21 cellular contexts compared by ENCODE assay signal in genomic region chr13:111636804-111637203, GRCh38.
DNase-seq lines count a peak whose midpoint lies in the region; ATAC-seq and TF ChIP-seq lines count a peak whose summit lies in the region.
"Had no signal": no experiment of that assay in that cellular context is flagged by ENCODE, and none has a peak within 500 bp of the region (broad histone marks: within the 10 kb centered on the region; RNA-seq: fewer than 3 reads in every experiment).

No MANE protein-coding gene starts in this region.

- no peak overlapping the region for H3T11ph ChIP-seq in H9 (ENCODE audit: low read length)

- H2BK15ac ChIP-seq in H9 (ENCODE audit: low read depth, low read length): no peak overlapping the region

- H3K27me3 Mint-ChIP-seq in H9 (ENCODE audit: low read depth): peaks cover 5% of the 10 kb centered on the region
- H3K27me3 Mint-ChIP-seq in endodermal cell (ENCODE audit: insufficient read depth): peaks cover 29% of the 10 kb centered on the region
- H3K27me3 Mint-ChIP-seq in osteocyte (ENCODE audit: unreplicated experiment): no peaks in the 10 kb centered on the region
- H3K27me3 Mint-ChIP-seq: B cell; CD4-positive, CD25-positive, alpha-beta regulatory T cell had no signal

- no peaks in the 10 kb centered on the region for H3K79me2 ChIP-seq in H9 (ENCODE audit: insufficient read depth, low read length)

- H3K4ac ChIP-seq in H9 (ENCODE audit: low read depth, low read length): no peak overlapping the region

- no peak overlapping the region for H2AFZ ChIP-seq in H9 (ENCODE audit: low read length)
- H2AFZ ChIP-seq: GM23338 had no signal

- H3K4me2 ChIP-seq in H9 (ENCODE audit: insufficient read depth, insufficient read length, low read length): no peak overlapping the region
- H3K4me2 ChIP-seq: BLaER1, GM23338 had no signal

- H2BK20ac ChIP-seq in H9 (ENCODE audit: low read depth, low read length, poor library complexity, severe bottlenecking): no peak overlapping the region

- H3K9ac ChIP-seq in H9 (ENCODE audit: extremely low read depth, insufficient read length, low read length): no peak overlapping the region
- no peak overlapping the region for H3K9ac ChIP-seq in endodermal cell (ENCODE audit: extremely low read depth, low read length, poor library complexity, severe bottlenecking)
- H3K9ac ChIP-seq: BLaER1 had no signal

- H2AK5ac ChIP-seq in H9 (ENCODE audit: insufficient read length, low read length): no peak overlapping the region

- peak; percentile 25 for DNase-seq in H9
- DNase-seq in endodermal cell: peak; percentile 43
- peak; percentile 57 for DNase-seq in mesenteric fat pad (ENCODE audit: low spot score)
- DNase-seq in osteocyte (ENCODE audit: extremely low spot score, unreplicated experiment): peak; percentile 64
- no peak for DNase-seq in HK-2 (ENCODE audit: unreplicated experiment)
- DNase-seq in stimulated activated effector memory CD8-positive, alpha-beta T cell treated with anti-CD3 and anti-CD28 coated beads, Interleukin-12 subunit alpha, Interleukin-12 subunit beta, amount 100 ng/mL, for 72 hours (ENCODE audit: low spot score in 2 of 2): no peak
- DNase-seq in NCI-H526 treated with DMSO at 0.1 percent for 48 hours (lab: John Stamatoyannopoulos, UW): no peak
- DNase-seq: CD4-positive, CD25-positive, alpha-beta regulatory T cell; CD8-positive, alpha-beta T cell; DMS 273 treated with DMSO at 0.1 percent for 48 hours; DMS79; EL; GDM1; HCEC 1CT had no signal

- H3K27me3 ChIP-seq in H9 (ENCODE audit: insufficient read depth, low read length) (no peaks in the 10 kb centered on the region), endodermal cell (ENCODE audit: control insufficient read depth, insufficient read depth, low read length, poor library complexity, severe bottlenecking) (peaks cover 5% of the 10 kb centered on the region)
- H3K27me3 ChIP-seq: BLaER1 had no signal

- TF ChIP-seq CTCF in H9 (conservative IDR thresholded peaks at IDR 0.05): no peak
- no peak for TF ChIP-seq CTCF in endodermal cell (conservative IDR thresholded peaks at IDR 0.05)
- no peak for TF ChIP-seq CTCF in osteocyte (IDR thresholded peaks at IDR 0.05)

- H3K36me3 Mint-ChIP-seq in H9 (ENCODE audit: insufficient read depth in 1 of 3, low read depth in 3 of 3): no peaks in the 10 kb centered on the region
- H3K36me3 Mint-ChIP-seq in endodermal cell (ENCODE audit: low read depth): no peaks in the 10 kb centered on the region
- H3K36me3 Mint-ChIP-seq in osteocyte (ENCODE audit: unreplicated experiment): no peaks in the 10 kb centered on the region
- H3K36me3 Mint-ChIP-seq in stimulated activated effector memory CD8-positive, alpha-beta T cell treated with anti-CD3 and anti-CD28 coated beads, Interleukin-12 subunit alpha, Interleukin-12 subunit beta, amount 100 ng/mL, for 72 hours: no peaks in the 10 kb centered on the region
- H3K36me3 Mint-ChIP-seq: CD4-positive, CD25-positive, alpha-beta regulatory T cell; CD8-positive, alpha-beta T cell had no signal

- ATAC-seq in stimulated activated effector memory CD8-positive, alpha-beta T cell treated with anti-CD3 and anti-CD28 coated beads, Interleukin-12 subunit alpha, Interleukin-12 subunit beta, amount 100 ng/mL, for 72 hours: no peak
- no peak for ATAC-seq in GM21367 (IDR thresholded peaks at IDR 0.05; ENCODE audit: unreplicated experiment)
- ATAC-seq: CD8-positive, alpha-beta T cell; GM12878; GM23338 had no signal

- H4K5ac ChIP-seq in H9 (ENCODE audit: insufficient read length, low read depth, low read length): no peak overlapping the region

- H3K4me1 Mint-ChIP-seq in H9 (peaks cover 56 to 64% of the 10 kb centered on the region in 2 experiments), endodermal cell (peaks cover 6% of the 10 kb centered on the region), osteocyte (ENCODE audit: unreplicated experiment) (no peaks in the 10 kb centered on the region)
- no peaks in the 10 kb centered on the region for H3K4me1 Mint-ChIP-seq in stimulated activated effector memory CD8-positive, alpha-beta T cell treated with anti-CD3 and anti-CD28 coated beads, Interleukin-12 subunit alpha, Interleukin-12 subunit beta, amount 100 ng/mL, for 72 hours
- H3K4me1 Mint-ChIP-seq: B cell; CD4-positive, CD25-positive, alpha-beta regulatory T cell had no signal

- H3K9me3 Mint-ChIP-seq in H9 (peaks cover 0 to 3% of the 10 kb centered on the region in 2 experiments; a peak in 1 of 5 replicates), endodermal cell (no peaks in the 10 kb centered on the region), osteocyte (ENCODE audit: unreplicated experiment) (no peaks in the 10 kb centered on the region)
- H3K9me3 Mint-ChIP-seq in stimulated activated effector memory CD8-positive, alpha-beta T cell treated with anti-CD3 and anti-CD28 coated beads, Interleukin-12 subunit alpha, Interleukin-12 subunit beta, amount 100 ng/mL, for 72 hours: no peaks in the 10 kb centered on the region
- H3K9me3 Mint-ChIP-seq: CD8-positive, alpha-beta T cell; GM23338 had no signal

- peaks cover 13% of the 10 kb centered on the region; the same call in 1 of the 2 replicates for H3K4me1 ChIP-seq in H9 (ENCODE audit: insufficient read depth, low read length)
- H3K4me1 ChIP-seq in endodermal cell (ENCODE audit: control insufficient read depth, insufficient read depth, low read length): no peaks in the 10 kb centered on the region
- H3K4me1 ChIP-seq: BLaER1 had no signal

- no peak overlapping the region for H3K14ac ChIP-seq in H9 (ENCODE audit: insufficient read depth, low read length)

- H3K18ac ChIP-seq in H9 (ENCODE audit: insufficient read length, low read depth, low read length): no peak overlapping the region

- H3K9me3 ChIP-seq in H9 (ENCODE audit: control insufficient read depth, low read depth, low read length) (no peaks in the 10 kb centered on the region), endodermal cell (ENCODE audit: control insufficient read depth, low read length) (no peaks in the 10 kb centered on the region)
- H3K9me3 ChIP-seq: BLaER1 had no signal

- H3K4me3 Mint-ChIP-seq in H9 (no peak overlapping the region), endodermal cell (no peak overlapping the region), osteocyte (ENCODE audit: unreplicated experiment) (no peak overlapping the region)
- no peak overlapping the region for H3K4me3 Mint-ChIP-seq in stimulated activated effector memory CD8-positive, alpha-beta T cell treated with anti-CD3 and anti-CD28 coated beads, Interleukin-12 subunit alpha, Interleukin-12 subunit beta, amount 100 ng/mL, for 72 hours
- H3K4me3 Mint-ChIP-seq: B cell; CD4-positive, CD25-positive, alpha-beta regulatory T cell; CD8-positive, alpha-beta T cell; GM23338 had no signal

- H3K23me2 ChIP-seq in H9 (ENCODE audit: insufficient read length, low read depth, low read length, poor library complexity, severe bottlenecking): peaks cover under 1% of the 10 kb centered on the region

- H4K8ac ChIP-seq in H9 (replicated peaks; ENCODE audit: insufficient read length, low read depth, low read length): no peak overlapping the region

- H3K23ac ChIP-seq in H9 (ENCODE audit: insufficient read length, low read depth, low read length): no peak overlapping the region

- H3K27ac Mint-ChIP-seq in H9 (no peak overlapping the region), endodermal cell (no peak overlapping the region), osteocyte (ENCODE audit: unreplicated experiment) (no peak overlapping the region)
- no peak overlapping the region for H3K27ac Mint-ChIP-seq in stimulated activated effector memory CD8-positive, alpha-beta T cell treated with anti-CD3 and anti-CD28 coated beads, Interleukin-12 subunit alpha, Interleukin-12 subunit beta, amount 100 ng/mL, for 72 hours
- H3K27ac Mint-ChIP-seq: B cell; CD4-positive, CD25-positive, alpha-beta regulatory T cell; CD8-positive, alpha-beta T cell; GM23338 had no signal

- H2BK12ac ChIP-seq in H9 (ENCODE audit: insufficient read length, low read depth, low read length): no peak overlapping the region

- H3K27ac ChIP-seq in H9 (ENCODE audit: insufficient read length, low read depth, low read length) (no peak overlapping the region), endodermal cell (ENCODE audit: low read depth, low read length) (no peak overlapping the region)
- H3K27ac ChIP-seq: 22Rv1, BLaER1, C4-2B had no signal

- no peak overlapping the region for H3K56ac ChIP-seq in H9 (ENCODE audit: insufficient read length, low read depth, low read length)

- H3K79me1 ChIP-seq in H9 (ENCODE audit: insufficient read depth, low read depth, low read length, poor library complexity, severe bottlenecking): no peaks in the 10 kb centered on the region

- H3K36me3 ChIP-seq in endodermal cell (ENCODE audit: control insufficient read depth, insufficient read depth, low read length): no peaks in the 10 kb centered on the region
- H3K36me3 ChIP-seq: BLaER1 had no signal

- no CpG with 5 or more reads among the region's 11 CpGs for WGBS in H9 (ENCODE audit: extremely low coverage, insufficient read length, low lambda C conversion rate)
- 75 to 79% methylated on average over 11 of the region's 11 CpGs for WGBS in endodermal cell (ENCODE audit: insufficient coverage in 1 of 2, insufficient read length in 1 of 2), 2 experiments

- H2BK120ac ChIP-seq in H9 (ENCODE audit: low read depth, low read length, poor library complexity, severe bottlenecking): no peak overlapping the region

- H2BK5ac ChIP-seq in H9 (ENCODE audit: insufficient read length, low read length): no peak overlapping the region

- no peaks in the 10 kb centered on the region for H4K20me1 ChIP-seq in H9 (ENCODE audit: control insufficient read depth, insufficient read depth, insufficient read length)
- H4K20me1 ChIP-seq: BLaER1 had no signal

- no peak overlapping the region for H4K91ac ChIP-seq in H9 (ENCODE audit: insufficient read length, low read depth, low read length)

- no peak overlapping the region for H3K4me3 ChIP-seq in endodermal cell (ENCODE audit: low read length)
- H3K4me3 ChIP-seq: BLaER1, GM12878, GM23338 had no signal

Comparison
In these comparisons a context has a peak if more than half of its experiments do, and no peak if none do; other contexts are left out.
1. DNase-seq: peak in H9 (single experiment), endodermal cell (single experiment), mesenteric fat pad (single experiment) and osteocyte (single experiment); none in HK-2 (single experiment), stimulated activated effector memory CD8-positive, alpha-beta T cell treated with anti-CD3 and anti-CD28 coated beads, Interleukin-12 subunit alpha, Interleukin-12 subunit beta, amount 100 ng/mL, for 72 hours (0 of 2) and NCI-H526 treated with DMSO at 0.1 percent for 48 hours (single experiment).